19 cellular contexts compared by ENCODE assay signal in genomic region chr9:93235278-93235960, GRCh38. TPM values are rescaled to one million over a fixed set of nuclear protein-coding genes. Genes with fewer than 3 reads are reported as not detected.
DNase-seq lines count a peak whose midpoint lies in the region; ATAC-seq lines count a peak whose summit lies in the region.
"Had no signal": no experiment of that assay in that cellular context is flagged by ENCODE, and none has a peak within 500 bp of the region (broad histone marks: within the 10 kb centered on the region; RNA-seq: fewer than 3 reads in every experiment).

No MANE protein-coding gene starts in this region.

- no peak overlapping the region for H4K91ac ChIP-seq in trophoblast cell (ENCODE audit: low read depth, low read length)

- no CpG with 5 or more reads among the region's 16 CpGs for WGBS in trophoblast cell (ENCODE audit: extremely low coverage, insufficient coverage, insufficient read length)

- H2AK5ac ChIP-seq in trophoblast cell (ENCODE audit: low read length) = no peak overlapping the region

- H2BK5ac ChIP-seq in trophoblast cell (ENCODE audit: low read depth, low read length, poor library complexity) = no peak overlapping the region

- H3K23ac ChIP-seq in trophoblast cell (ENCODE audit: low read length) = no peak overlapping the region

- peaks cover 4% of the 10 kb centered on the region for H3K9me3 ChIP-seq in trophoblast cell (ENCODE audit: insufficient read depth, low read depth, low read length)
- H3K9me3 ChIP-seq: A549, Caco-2 had no signal

- H3K79me1 ChIP-seq in trophoblast cell (ENCODE audit: low read length) = no peaks in the 10 kb centered on the region

- no peak overlapping the region for H4K12ac ChIP-seq in trophoblast cell (ENCODE audit: low read depth, low read length)

- no peak overlapping the region for H3K27ac ChIP-seq in trophoblast cell (ENCODE audit: low read depth, low read length)
- H3K27ac ChIP-seq: A549 had no signal

- H2BK120ac ChIP-seq in trophoblast cell (ENCODE audit: insufficient read depth, low read length, poor library complexity) = no peak overlapping the region

- H3K4me3 ChIP-seq in trophoblast cell (ENCODE audit: low read depth, low read length) = peak overlapping the region; percentile 28
- H3K4me3 ChIP-seq: A549, GM12878 had no signal

- no peak overlapping the region for H3K14ac ChIP-seq in trophoblast cell (ENCODE audit: low read length)

- no peak overlapping the region for H2AFZ ChIP-seq in trophoblast cell (ENCODE audit: insufficient read depth, low read length, poor library complexity)

- no peak overlapping the region for H4K8ac ChIP-seq in trophoblast cell (ENCODE audit: low read depth, low read length)

- no peaks in the 10 kb centered on the region for H3K4me1 ChIP-seq in trophoblast cell (ENCODE audit: control insufficient read depth in 1 of 2, insufficient read depth in 2 of 2, low read length in 2 of 2)
- H3K4me1 ChIP-seq: Caco-2 had no signal

- no peak overlapping the region for H3K18ac ChIP-seq in trophoblast cell (ENCODE audit: low read length)

- no peak overlapping the region for H3K4me2 ChIP-seq in trophoblast cell (ENCODE audit: low read length)
- H3K4me2 ChIP-seq: A549 had no signal

- no peak overlapping the region for H2BK12ac ChIP-seq in trophoblast cell (ENCODE audit: low read length)

- ATAC-seq in left ventricle myocardium superior = peak; percentile 6
- ATAC-seq in HG03045 (IDR thresholded peaks at IDR 0.05; ENCODE audit: unreplicated experiment) = no peak
- ATAC-seq: A549, GM12878, HCT116, Panc1 had no signal

- DNase-seq in left ventricle myocardium superior = peak; percentile 21
- no peak for DNase-seq in cardiac septum (ENCODE audit: low spot score)
- DNase-seq in head of caudate nucleus = peak in 27 of 42 donors; percentile 7 to 63 (median 34)
- no peak for DNase-seq in trophoblast cell
- no peak for DNase-seq in NCI-H1048 (lab: John Stamatoyannopoulos, UW)
- DNase-seq in NCI-H526 treated with DMSO at 0.1 percent for 48 hours (lab: John Stamatoyannopoulos, UW) = no peak
- DNase-seq: Caco-2, DMS79, KBM-7, NCI-H1092 treated with DMSO at 0.1 percent for 48 hours, NCI-H187, NCI-H748 treated with DMSO at 0.1 percent for 48 hours, SHP77 had no signal

- H3K79me2 ChIP-seq in trophoblast cell (ENCODE audit: control insufficient read depth, insufficient read depth, low read length, poor library complexity) = no peaks in the 10 kb centered on the region

- H3K9ac ChIP-seq in trophoblast cell (ENCODE audit: low read length) = no peak overlapping the region

- H3K27me3 ChIP-seq in trophoblast cell (ENCODE audit: insufficient read depth, low read length) = no peaks in the 10 kb centered on the region

- H3K4ac ChIP-seq in trophoblast cell (ENCODE audit: low read depth, low read length) = no peak overlapping the region

- no peaks in the 10 kb centered on the region for H3K36me3 ChIP-seq in trophoblast cell (ENCODE audit: control insufficient read depth in 1 of 2, insufficient read depth in 2 of 2, low read length in 2 of 2)

- intact Hi-C loops in left ventricle myocardium superior (cut with micrococcal nuclease) = no loop called here
- intact Hi-C loops in cardiac septum (cut with DNase I) = no loop called here
- intact Hi-C loops in head of caudate nucleus (cut with DNase I) = no loop called here

RNA-seq across cellular contexts. Expression of gene WNK2, which starts 51.5 kb away (rescaled TPM):
- total RNA-seq in left ventricle myocardium superior (250 TPM), cardiac septum (123 TPM)
- polyA plus RNA-seq in trophoblast cell (2013) = 59.1 and 59.5 TPM in 2 replicates
- polyA plus RNA-seq: CD14-positive monocyte, GM12878 had no signal

Comparison
In these comparisons a context has a peak if more than half of its experiments do, and no peak if none do; other contexts are left out.
1. DNase-seq: peak in left ventricle myocardium superior (single experiment) and head of caudate nucleus (27 of 42); none in cardiac septum (single experiment), trophoblast cell (0 of 2), NCI-H1048 (single experiment) and NCI-H526 treated with DMSO at 0.1 percent for 48 hours (single experiment).